In the genomic region with DNA sequence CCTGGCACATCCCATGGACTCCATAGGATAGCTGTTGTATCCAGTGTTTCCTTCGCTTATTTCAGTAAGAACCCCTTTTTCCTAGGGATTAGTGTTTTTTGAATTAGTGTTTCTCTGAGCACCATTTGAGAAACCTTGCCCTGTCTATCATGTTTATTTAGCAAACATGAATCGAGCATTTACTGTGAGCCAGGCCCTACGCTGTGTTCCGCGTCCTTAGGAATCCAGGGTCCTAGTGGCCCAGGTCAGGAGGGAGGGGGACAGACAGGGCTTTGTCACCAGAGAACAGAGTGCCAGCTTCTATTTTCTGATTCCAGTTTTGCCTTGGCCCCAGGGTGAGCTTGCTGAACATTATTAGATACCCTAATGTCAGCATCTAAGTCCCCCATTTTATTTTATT, we compare ENCODE assay signal across 18 cellular contexts. TPM values are rescaled to one million over a fixed set of nuclear protein-coding genes. Genes with fewer than 3 reads are reported as not detected.
DNase-seq lines count a peak whose midpoint lies in the region; ATAC-seq, FAIRE-seq and TF ChIP-seq lines count a peak whose summit lies in the region.
"Had no signal": no experiment of that assay in that cellular context is flagged by ENCODE, and none has a peak within 500 bp of the region (broad histone marks: within the 10 kb centered on the region; RNA-seq: fewer than 3 reads in every experiment).

No MANE protein-coding gene starts in this region.

- no peak overlapping the region for H3K9ac ChIP-seq in HUES48 (ENCODE audit: low read depth, low read length)
- H3K9ac ChIP-seq: KMS-11 had no signal

- CTCF ChIA-PET in A549 (lab: Yijun Ruan, JAX): interaction anchor here (0.6 to 1.1 kb wide), 3 partner anchors 12 to 205 kb away, joined by 3 to 4 read pairs (median 4); no protein-coding TSS in a partner anchor
- CTCF ChIA-PET in activated CD4-positive, alpha-beta memory T cell treated with anti-CD3 and anti-CD28 coated beads, Interleukin-2, amount 10 ng/mL, durations not matched to agents 7 days and 5 days (lab: Charles Lee): no interaction called here

- H3K4me1 Mint-ChIP-seq in activated CD4-positive, alpha-beta memory T cell treated with anti-CD3 and anti-CD28 coated beads, Interleukin-2, amount 10 ng/mL, durations not matched to agents 7 days and 5 days: peaks cover 19% of the 10 kb centered on the region

- peaks cover 3% of the 10 kb centered on the region for H3K36me3 Mint-ChIP-seq in activated CD4-positive, alpha-beta memory T cell treated with anti-CD3 and anti-CD28 coated beads, Interleukin-2, amount 10 ng/mL, durations not matched to agents 7 days and 5 days (ENCODE audit: low read depth)
- H3K36me3 Mint-ChIP-seq: activated naive CD8-positive, alpha-beta T cell treated with anti-CD3 and anti-CD28 coated beads for 36 hours; stimulated activated effector memory CD8-positive, alpha-beta T cell treated with anti-CD3 and anti-CD28 coated beads, Interleukin-12 subunit alpha, Interleukin-12 subunit beta, amount 100 ng/mL, for 72 hours had no signal

- POLR2A ChIA-PET in A549 (lab: Yijun Ruan, JAX): no interaction called here
- POLR2A ChIA-PET in activated CD4-positive, alpha-beta memory T cell treated with anti-CD3 and anti-CD28 coated beads, Interleukin-2, amount 10 ng/mL, durations not matched to agents 7 days and 5 days (lab: Charles Lee): no interaction called here

- TF ChIP-seq CTCF in A549 (IDR thresholded peaks at IDR 0.05) (no peak), coronary artery (IDR thresholded peaks at IDR 0.05) (no peak)

- no peak for FAIRE-seq in A549 (lab: Jason Lieb, UNC)
- FAIRE-seq: D721Med, endometrium had no signal

- H3K27ac ChIP-seq in A549 (no peak overlapping the region), HUES48 (ENCODE audit: low read depth, low read length) (no peak overlapping the region), coronary artery (no peak overlapping the region)
- H3K27ac ChIP-seq: KMS-11 had no signal

- no peak for ATAC-seq in A549
- ATAC-seq in HG03196 (IDR thresholded peaks at IDR 0.05; ENCODE audit: unreplicated experiment): no peak
- ATAC-seq: naive thymus-derived CD4-positive, alpha-beta T cell; stimulated activated effector memory CD8-positive, alpha-beta T cell treated with anti-CD3 and anti-CD28 coated beads, Interleukin-12 subunit alpha, Interleukin-12 subunit beta, amount 100 ng/mL, for 72 hours had no signal

- WGBS in A549 (ENCODE audit: missing lambda C conversion rate): 88% methylated on average over 5 of the region's 5 CpGs

- peaks cover 51% of the 10 kb centered on the region for H3K27me3 Mint-ChIP-seq in activated CD4-positive, alpha-beta memory T cell treated with anti-CD3 and anti-CD28 coated beads, Interleukin-2, amount 10 ng/mL, durations not matched to agents 7 days and 5 days

- H3K4me3 Mint-ChIP-seq in activated CD4-positive, alpha-beta memory T cell treated with anti-CD3 and anti-CD28 coated beads, Interleukin-2, amount 10 ng/mL, durations not matched to agents 7 days and 5 days: no peak overlapping the region
- H3K4me3 Mint-ChIP-seq: central memory CD8-positive, alpha-beta T cell had no signal

- H3K4me1 ChIP-seq in A549: peaks cover 28% of the 10 kb centered on the region
- H3K4me1 ChIP-seq in HUES48 (ENCODE audit: control insufficient read depth, insufficient read depth, low read length): peaks cover 42% of the 10 kb centered on the region

- peaks cover 12% of the 10 kb centered on the region; the same call in 1 of the 2 replicates for H3K27me3 ChIP-seq in HUES48 (ENCODE audit: control insufficient read depth, insufficient read depth, low read length)

- H3K4me3 ChIP-seq in A549: no peak overlapping the region
- H3K4me3 ChIP-seq in HUES48 (ENCODE audit: low read depth, low read length): peak overlapping the region; percentile 80
- H3K4me3 ChIP-seq in coronary artery: peak overlapping the region; percentile 83

- DNase-seq in A549 (ENCODE audit: low read depth in 1 of 2, low spot score in 1 of 2): no peak
- no peak for DNase-seq in coronary artery (ENCODE audit: low spot score)
- peak; percentile 48 for DNase-seq in myocyte (ENCODE audit: low read depth)
- DNase-seq in activated CD4-positive, alpha-beta memory T cell treated with anti-CD3 and anti-CD28 coated beads, Interleukin-2, amount 10 ng/mL, durations not matched to agents 7 days and 5 days: no peak
- DNase-seq in NCI-H2029 treated with DMSO at 0.1 percent for 48 hours (lab: John Stamatoyannopoulos, UW): no peak
- no peak for DNase-seq in DMS 273 (lab: John Stamatoyannopoulos, UW; ENCODE audit: unreplicated experiment)
- DNase-seq: activated CD4-positive, alpha-beta T cell treated with anti-CD3 and anti-CD28 coated beads for 1 hour; activated naive CD8-positive, alpha-beta T cell treated with anti-CD3 and anti-CD28 coated beads for 36 hours; naive thymus-derived CD4-positive, alpha-beta T cell; NCI-H146; NCI-H510A treated with DMSO at 0.1 percent for 48 hours had no signal

- no peaks in the 10 kb centered on the region for H3K9me3 Mint-ChIP-seq in activated CD4-positive, alpha-beta memory T cell treated with anti-CD3 and anti-CD28 coated beads, Interleukin-2, amount 10 ng/mL, durations not matched to agents 7 days and 5 days
- H3K9me3 Mint-ChIP-seq: activated naive CD8-positive, alpha-beta T cell treated with anti-CD3 and anti-CD28 coated beads for 36 hours; central memory CD8-positive, alpha-beta T cell; stimulated activated effector memory CD8-positive, alpha-beta T cell treated with anti-CD3 and anti-CD28 coated beads, Interleukin-12 subunit alpha, Interleukin-12 subunit beta, amount 100 ng/mL, for 72 hours had no signal

- H3K36me3 ChIP-seq in HUES48 (ENCODE audit: control insufficient read depth, insufficient read depth, low read length): peaks cover 5% of the 10 kb centered on the region

- H3K9me3 ChIP-seq in A549 (no peaks in the 10 kb centered on the region), HUES48 (ENCODE audit: control insufficient read depth, insufficient read depth, low read length) (no peaks in the 10 kb centered on the region)

- TF ChIP-seq RAD21 in A549 (conservative IDR thresholded peaks at IDR 0.05 in 1 of 2, IDR thresholded peaks at IDR 0.05 in 1 of 2): no peak

- peak overlapping the region; percentile 89 for H3K4me2 ChIP-seq in A549
- H3K4me2 ChIP-seq: KMS-11 had no signal

- TF ChIP-seq POLR2A in A549 (IDR thresholded peaks at IDR 0.05; ENCODE audit: low read length): no peak

- no peak for TF ChIP-seq EP300 in A549 (IDR thresholded peaks at IDR 0.05)

- no peak overlapping the region for H3K27ac Mint-ChIP-seq in activated CD4-positive, alpha-beta memory T cell treated with anti-CD3 and anti-CD28 coated beads, Interleukin-2, amount 10 ng/mL, durations not matched to agents 7 days and 5 days
- H3K27ac Mint-ChIP-seq: activated naive CD8-positive, alpha-beta T cell treated with anti-CD3 and anti-CD28 coated beads for 36 hours; naive thymus-derived CD4-positive, alpha-beta T cell; stimulated activated effector memory CD8-positive, alpha-beta T cell treated with anti-CD3 and anti-CD28 coated beads, Interleukin-12 subunit alpha, Interleukin-12 subunit beta, amount 100 ng/mL, for 72 hours had no signal

TF ChIP-seq in A549, 52 proteins besides CTCF, POLR2A, EP300 and RAD21 (continues in another document):
- TF ChIP-seq, protein P1, sequence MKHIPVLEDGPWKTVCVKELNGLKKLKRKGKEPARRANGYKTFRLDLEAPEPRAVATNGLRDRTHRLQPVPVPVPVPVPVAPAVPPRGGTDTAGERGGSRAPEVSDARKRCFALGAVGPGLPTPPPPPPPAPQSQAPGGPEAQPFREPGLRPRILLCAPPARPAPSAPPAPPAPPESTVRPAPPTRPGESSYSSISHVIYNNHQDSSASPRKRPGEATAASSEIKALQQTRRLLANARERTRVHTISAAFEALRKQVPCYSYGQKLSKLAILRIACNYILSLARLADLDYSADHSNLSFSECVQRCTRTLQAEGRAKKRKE (CRISPR knock-in tag; IDR thresholded peaks at IDR 0.05; ENCODE audit: low read depth): no peak
- TF ChIP-seq HEYL (CRISPR knock-in tag; IDR thresholded peaks at IDR 0.05) (no peak), ZNF302 (CRISPR knock-in tag; IDR thresholded peaks at IDR 0.05) (no peak), CBX2 (IDR thresholded peaks at IDR 0.05; ENCODE audit: borderline replicate concordance, low read depth) (no peak), CEBPB (IDR thresholded peaks at IDR 0.05) (no peak), EHMT2 (IDR thresholded peaks at IDR 0.05; ENCODE audit: low read depth) (no peak), RNF2 (IDR thresholded peaks at IDR 0.05; ENCODE audit: borderline replicate concordance, low read depth) (no peak), HDAC2 (IDR thresholded peaks at IDR 0.05) (no peak)

RNA-seq across cellular contexts. Expression of a gene that starts 2.5 kb away (rescaled TPM):
- 22.0 and 22.6 TPM in 2 replicates for polyA plus RNA-seq in A549 (2011; rRNA removed)
- polyA plus RNA-seq in A549 (2012; cell fraction: cytosol; rRNA removed): 53.5 and 61.9 TPM in 2 replicates
- 78.8 and 89.6 TPM in 2 replicates for polyA plus RNA-seq in A549 (2012; cell fraction: nucleus; rRNA removed)
- 31.2 to 34.9 TPM (median 31.8 TPM) in 3 replicates for polyA plus RNA-seq in A549 (2017; fragmentation: RNase III; extraction: RNeasy Plus Mini Kit Qiagen cat#74134 plus additional on column Dnase treatment)
- polyA minus RNA-seq in A549 (2011; rRNA and poly(A)+ RNA removed): 23.9 and 31.1 TPM in 2 replicates
- total RNA-seq in myocyte: 328 and 451 TPM in 2 replicates
- polyA plus RNA-seq in myocyte (2012): 132 TPM
- under 1 TPM; 0.68 to 0.83 TPM for total RNA-seq in activated CD4-positive, alpha-beta memory T cell treated with anti-CD3 and anti-CD28 coated beads, Interleukin-2, amount 10 ng/mL, durations not matched to agents 7 days and 5 days
- polyA plus RNA-seq: naive thymus-derived CD4-positive, alpha-beta T cell had no signal

Comparison
In these comparisons a context has a peak if more than half of its experiments do, and no peak if none do; other contexts are left out.
1. RNA of a gene that starts 2.5 kb away (total RNA-seq): 328 to 451 TPM in myocyte; 0.68 to 0.83 TPM in activated CD4-positive, alpha-beta memory T cell treated with anti-CD3 and anti-CD28 coated beads, Interleukin-2, amount 10 ng/mL, durations not matched to agents 7 days and 5 days; every median in the first group is over 100 times any median in the second.